In the genomic region with DNA sequence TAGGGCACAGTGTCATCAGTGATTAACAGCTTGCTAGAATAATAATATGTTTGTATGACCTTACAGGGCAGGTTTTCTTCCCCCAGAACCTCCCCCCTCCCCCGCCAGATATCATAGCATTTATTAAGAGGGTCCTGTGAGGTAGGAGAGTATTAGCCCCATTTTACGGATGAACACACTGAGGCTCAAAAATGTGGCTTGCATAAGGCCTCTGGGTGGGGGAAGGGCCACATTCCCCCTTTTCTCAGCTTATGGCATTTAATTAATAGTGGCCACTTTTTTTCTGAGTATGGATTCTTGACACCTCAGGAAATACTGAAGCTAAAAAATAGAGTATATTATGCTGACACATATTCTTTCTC, we compare ENCODE assay signal across 9 cellular contexts. TPM values are rescaled to one million over a fixed set of nuclear protein-coding genes. Genes with fewer than 3 reads are reported as not detected.
A peak's percentile ranks its signal among the peaks of the same experiment; 100 is the strongest.
DNase-seq lines count a peak whose midpoint lies in the region; ATAC-seq, FAIRE-seq and TF ChIP-seq lines count a peak whose summit lies in the region.
"Had no signal": no experiment of that assay in that cellular context is flagged by ENCODE, and none has a peak within 500 bp of the region (broad histone marks: within the 10 kb centered on the region; RNA-seq: fewer than 3 reads in every experiment).

No MANE protein-coding gene starts in this region.

- H3K4me3 ChIP-seq in fibroblast of pulmonary artery (replicated peaks; ENCODE audit: low read depth, low read length) (peak overlapping the region; percentile 94), prostate gland (peak overlapping the region in 1 of 2 donors; percentile 66)

- H3K36me3 ChIP-seq in prostate gland, result no peaks in the 10 kb centered on the region

- no peaks in the 10 kb centered on the region for H3K27me3 ChIP-seq in prostate gland (replicated peaks; ENCODE audit: insufficient read depth)

- peak overlapping the region in 1 of 2 donors; percentile 86 for H3K4me3 Mint-ChIP-seq in stimulated activated naive CD8-positive, alpha-beta T cell treated with anti-CD3 and anti-CD28 coated beads, Interleukin-15, amount 100 ng/mL, for 72 hours

- ATAC-seq in stimulated activated naive CD8-positive, alpha-beta T cell treated with anti-CD3 and anti-CD28 coated beads, Interleukin-15, amount 100 ng/mL, for 72 hours, result no peak

- peaks cover 64% of the 10 kb centered on the region for H3K27me3 Mint-ChIP-seq in stimulated activated naive CD8-positive, alpha-beta T cell treated with anti-CD3 and anti-CD28 coated beads, Interleukin-15, amount 100 ng/mL, for 72 hours

- H3K4me1 ChIP-seq in prostate gland (replicated peaks), result peaks cover 10% of the 10 kb centered on the region

- H3K9me3 ChIP-seq in prostate gland, result no peaks in the 10 kb centered on the region

- peak; percentile 48 for FAIRE-seq in D721Med (lab: Jason Lieb, UNC)

- no peak for TF ChIP-seq POLR2A in prostate gland (IDR thresholded peaks at IDR 0.05)

- intact Hi-C loops in prostate gland (cut with DNase I), result loop anchor here (5.0 kb wide), 2 partner anchors 64 to 121 kb away; no protein-coding TSS in a partner anchor

- peaks cover 34% of the 10 kb centered on the region for H3K4me1 Mint-ChIP-seq in stimulated activated naive CD8-positive, alpha-beta T cell treated with anti-CD3 and anti-CD28 coated beads, Interleukin-15, amount 100 ng/mL, for 72 hours

- H3K9me3 Mint-ChIP-seq in stimulated activated naive CD8-positive, alpha-beta T cell treated with anti-CD3 and anti-CD28 coated beads, Interleukin-15, amount 100 ng/mL, for 72 hours, result no peaks in the 10 kb centered on the region

- H3K27ac Mint-ChIP-seq in stimulated activated naive CD8-positive, alpha-beta T cell treated with anti-CD3 and anti-CD28 coated beads, Interleukin-15, amount 100 ng/mL, for 72 hours, result no peak overlapping the region

- peak overlapping the region; percentile 76 for H3K27ac ChIP-seq in VCaP
- peak overlapping the region; percentile 88 to 89 for H3K27ac ChIP-seq in prostate gland

- 83% methylated on average over 2 of the region's 2 CpGs for WGBS in prostate gland

- no peak for TF ChIP-seq CTCF in D721Med (IDR thresholded peaks at IDR 0.05; ENCODE audit: insufficient read depth, missing control alignments)
- TF ChIP-seq CTCF in VCaP (conservative IDR thresholded peaks at IDR 0.05), result no peak
- TF ChIP-seq CTCF in fibroblast of pulmonary artery (IDR thresholded peaks at IDR 0.05; ENCODE audit: low read length, missing control alignments), result no peak
- no peak for TF ChIP-seq CTCF in prostate gland (IDR thresholded peaks at IDR 0.05)

- DNase-seq in D721Med (ENCODE audit: insufficient read length, low spot score) (no peak), fibroblast of pulmonary artery (ENCODE audit: low read depth) (no peak), prostate gland (ENCODE audit: low spot score) (no peak), OCI-M2 (lab: John Stamatoyannopoulos, UW; ENCODE audit: unreplicated experiment) (no peak), medulla oblongata (ENCODE audit: extremely low spot score) (no peak), retina (no peak)
- no peak for DNase-seq in stimulated activated naive CD8-positive, alpha-beta T cell treated with anti-CD3 and anti-CD28 coated beads, Interleukin-15, amount 100 ng/mL, for 72 hours
- DNase-seq: activated effector memory CD4-positive, alpha-beta T cell treated with Interleukin-2 at 50 U/mL for 16 hours had no signal

RNA-seq across cellular contexts. Expression of a gene that starts 2.9 kb away (rescaled TPM):
- total RNA-seq in prostate gland, result 10 to 100 TPM in 1 of 2 donors, 1 to 10 TPM in 1; 8.1 to 57.9 TPM
